25 cellular contexts compared by ENCODE assay signal in genomic region chr7:92200791-92201190, GRCh38. TPM values are rescaled to one million over a fixed set of nuclear protein-coding genes. Genes with fewer than 3 reads are reported as not detected.
"Had no signal": no experiment of that assay in that cellular context is flagged by ENCODE, and none has a peak within 500 bp of the region (broad histone marks: within the 10 kb centered on the region; RNA-seq: fewer than 3 reads in every experiment).

No MANE protein-coding gene starts in this region.

- FAIRE-seq: urothelium cell line had no signal

- H3K9me3 Mint-ChIP-seq: activated CD4-positive, alpha-beta T cell treated with anti-CD3 and anti-CD28 coated beads, Interleukin-2, amount 10 ng/mL, durations not matched to agents 7 days and 5 days; memory B cell; stimulated activated naive CD8-positive, alpha-beta T cell treated with anti-CD3 and anti-CD28 coated beads, Interleukin-15, Interleukin-2, amounts not matched to agents 100 ng/mL and 50 ng/mL, for 24 hours had no signal

- DNase-seq: activated CD4-positive, alpha-beta T cell treated with anti-CD3 and anti-CD28 coated beads, Interleukin-2, amount 10 ng/mL, durations not matched to agents 7 days and 5 days; activated CD8-positive, alpha-beta T cell treated with anti-CD3 and anti-CD28 coated beads, Interleukin-2, amount 10 ng/mL, durations not matched to agents 7 days and 5 days; activated effector memory CD4-positive, alpha-beta T cell treated with Interleukin-2 at 50 U/mL for 16 hours; activated naive CD4-positive, alpha-beta T cell treated with anti-CD3 and anti-CD28 coated beads, Interleukin-2, amount 50 U/mL, for 16 hours; activated T-cell treated with anti-CD3 and anti-CD28 coated beads, Interleukin-2, amount 50 U/mL, for 4 hours; cerebellar nuclear complex; cortex of kidney; heart right ventricle; left ventricle myocardium superior; mucosa of descending colon; naive B cell; right cardiac atrium; stimulated activated CD4-positive, alpha-beta T cell treated with anti-CD3 and anti-CD28 coated beads, Interleukin-2, amount 100 ng/mL, for 24 hours had no signal

- H3K36me3 ChIP-seq: breast epithelium had no signal

- ATAC-seq: activated CD4-positive, CD25-positive, alpha-beta regulatory T cell treated with anti-CD3 and anti-CD28 coated beads, Interleukin-2, amount 50 U/mL, for 24 hours; activated CD8-positive, alpha-beta T cell treated with anti-CD3 and anti-CD28 coated beads, Interleukin-2, amount 10 ng/mL, durations not matched to agents 7 days and 5 days; activated T-cell treated with anti-CD3 and anti-CD28 coated beads, Interleukin-2, amount 50 U/mL, for 4 hours; esophagus mucosa; gastroesophageal sphincter; heart right ventricle; left ventricle myocardium superior; mucosa of descending colon; right cardiac atrium had no signal

- H3K4me3 ChIP-seq: ascending aorta, breast epithelium, gastroesophageal sphincter, heart right ventricle, mucosa of descending colon, prostate gland, tibial nerve had no signal

- H3K4me1 Mint-ChIP-seq: naive B cell, neural crest cell had no signal

- H3K27ac ChIP-seq: ascending aorta, breast epithelium, gastroesophageal sphincter, heart right ventricle, prostate gland, tibial nerve had no signal

- H3K27me3 Mint-ChIP-seq: activated CD4-positive, alpha-beta T cell treated with anti-CD3 and anti-CD28 coated beads, Interleukin-2, amount 10 ng/mL, durations not matched to agents 7 days and 5 days; memory B cell; naive B cell; stimulated activated naive CD8-positive, alpha-beta T cell treated with anti-CD3 and anti-CD28 coated beads, Interleukin-15, Interleukin-2, amounts not matched to agents 100 ng/mL and 50 ng/mL, for 24 hours had no signal

- H3K27me3 ChIP-seq: ascending aorta, breast epithelium, gastroesophageal sphincter, heart right ventricle, tibial nerve had no signal

- H3K4me3 Mint-ChIP-seq: activated CD4-positive, alpha-beta T cell treated with anti-CD3 and anti-CD28 coated beads, Interleukin-2, amount 10 ng/mL, durations not matched to agents 7 days and 5 days; activated CD8-positive, alpha-beta T cell treated with anti-CD3 and anti-CD28 coated beads, Interleukin-2, amount 10 ng/mL, durations not matched to agents 7 days and 5 days; activated T-cell treated with anti-CD3 and anti-CD28 coated beads, Interleukin-2, amount 50 U/mL, for 4 hours; memory B cell; naive B cell; neural crest cell; stimulated activated naive CD8-positive, alpha-beta T cell treated with anti-CD3 and anti-CD28 coated beads, Interleukin-15, Interleukin-2, amounts not matched to agents 100 ng/mL and 50 ng/mL, for 24 hours had no signal

- H3K27ac Mint-ChIP-seq: activated CD4-positive, alpha-beta T cell treated with anti-CD3 and anti-CD28 coated beads, Interleukin-2, amount 10 ng/mL, durations not matched to agents 7 days and 5 days; activated CD8-positive, alpha-beta T cell treated with anti-CD3 and anti-CD28 coated beads, Interleukin-2, amount 10 ng/mL, durations not matched to agents 7 days and 5 days; memory B cell; naive B cell; stimulated activated naive CD8-positive, alpha-beta T cell treated with anti-CD3 and anti-CD28 coated beads, Interleukin-15, Interleukin-2, amounts not matched to agents 100 ng/mL and 50 ng/mL, for 24 hours had no signal

- H3K4me1 ChIP-seq: ascending aorta, breast epithelium, gastroesophageal sphincter, heart right ventricle, prostate gland, tibial nerve had no signal

- H3K9me3 ChIP-seq: ascending aorta, breast epithelium, gastroesophageal sphincter, mucosa of descending colon, prostate gland, tibial nerve had no signal

RNA-seq across cellular contexts. Expression of gene LRRD1, which starts 21.8 kb away (rescaled TPM):
- total RNA-seq: activated CD4-positive, alpha-beta T cell treated with anti-CD3 and anti-CD28 coated beads, Interleukin-2, amount 10 ng/mL, durations not matched to agents 7 days and 5 days; activated T-cell treated with anti-CD3 and anti-CD28 coated beads, Interleukin-2, amount 50 U/mL, for 4 hours; ascending aorta; esophagus mucosa; left ventricle myocardium superior had no signal
- polyA plus RNA-seq: adipose tissue, heart right ventricle, right cardiac atrium had no signal
